ENCODE assay signal across 13 cellular contexts in the genomic region with DNA sequence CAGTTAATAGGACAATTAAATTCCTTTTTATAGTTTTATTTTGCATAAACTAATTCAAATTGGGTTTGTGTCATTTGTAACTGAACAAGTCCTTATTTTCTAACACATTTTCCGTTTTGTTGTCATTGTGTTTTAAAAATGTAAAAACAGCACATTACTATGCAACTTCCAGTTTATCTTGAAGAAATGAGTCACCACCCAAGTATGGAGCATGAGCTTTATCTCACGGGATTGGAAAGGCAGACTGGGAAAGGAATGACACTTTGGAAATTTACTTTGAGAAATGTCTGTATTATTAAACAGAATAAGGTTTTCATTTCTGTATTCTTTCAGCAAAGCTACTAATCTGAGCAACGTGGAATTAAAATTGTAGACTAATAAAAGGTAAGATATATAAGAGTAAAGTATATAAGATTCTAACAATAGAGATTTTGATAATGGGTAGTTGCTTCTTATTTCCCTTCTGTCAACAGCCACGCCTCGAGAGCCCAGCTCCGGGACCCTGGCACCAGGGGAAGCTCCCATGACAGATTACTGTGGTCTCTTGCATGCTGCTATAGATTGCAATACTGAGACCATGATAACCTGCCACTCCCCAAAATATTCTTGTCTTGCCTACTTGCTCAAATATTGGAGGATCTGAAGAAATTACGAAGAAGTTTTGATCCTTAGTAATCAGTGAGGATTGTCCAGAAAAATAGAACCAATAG.
DNase-seq lines count a peak whose midpoint lies in the region; ATAC-seq, FAIRE-seq and TF ChIP-seq lines count a peak whose summit lies in the region.
"Had no signal": no experiment of that assay in that cellular context is flagged by ENCODE, and none has a peak within 500 bp of the region (broad histone marks: within the 10 kb centered on the region; RNA-seq: fewer than 3 reads in every experiment).

No MANE protein-coding gene starts in this region.

- no peaks in the 10 kb centered on the region for H3K9me3 Mint-ChIP-seq in activated CD4-positive, alpha-beta T cell treated with anti-CD3 and anti-CD28 coated beads, Interleukin-2, amount 10 ng/mL, durations not matched to agents 24 days and 14 days
- H3K9me3 Mint-ChIP-seq: activated naive CD4-positive, alpha-beta T cell treated with anti-CD3 and anti-CD28 coated beads, Interleukin-2, amount 10 ng/mL, durations not matched to agents 7 days and 5 days had no signal

- ATAC-seq in SK-N-SH treated with all-trans-retinoic acid at 6 μM for 48 hours, result no peak
- ATAC-seq: left colon, Panc1 had no signal

- H3F3A ChIP-seq in SK-N-SH (replicated peaks; ENCODE audit: insufficient read depth), result no peaks in the 10 kb centered on the region

- no peaks in the 10 kb centered on the region for H3K27me3 ChIP-seq in SK-N-SH (ENCODE audit: insufficient read depth)

- 3% methylated on average over 7 of the region's 7 CpGs for WGBS in SK-N-SH (ENCODE audit: low lambda C conversion rate)

- no peak for TF ChIP-seq EP300 in SK-N-SH (IDR thresholded peaks at IDR 0.05; ENCODE audit: borderline replicate concordance in 1 of 2, low read depth in 1 of 2, low read length in 1 of 2)

- intact Hi-C loops in activated CD4-positive, alpha-beta T cell treated with anti-CD3 and anti-CD28 coated beads, Interleukin-2, amount 10 ng/mL, durations not matched to agents 24 days and 14 days (cut with micrococcal nuclease), result no loop called here

- no peaks in the 10 kb centered on the region for H3K79me2 ChIP-seq in SK-N-SH (ENCODE audit: insufficient read depth)

- H3K9ac ChIP-seq in SK-N-SH, result no peak overlapping the region

- H3K4me1 ChIP-seq in SK-N-SH (ENCODE audit: control insufficient read depth in 1 of 2, insufficient read depth in 2 of 2, low read depth in 1 of 2, low read length in 1 of 2), result peaks cover 0 to 5% of the 10 kb centered on the region in 2 experiments; a peak in 1 of 4 replicates

- no peak for DNase-seq in SK-N-SH
- DNase-seq in amniotic stem cell (lab: John Stamatoyannopoulos, UW), result peak; percentile 57
- peak; percentile 38 for DNase-seq in glomerular visceral epithelial cell (ENCODE audit: extremely low spot score)
- DNase-seq in urothelium cell line (ENCODE audit: low spot score), result peak; percentile 47
- DNase-seq in NCI-H446 (lab: John Stamatoyannopoulos, UW), result no peak
- DNase-seq in DMS153 (lab: John Stamatoyannopoulos, UW), result no peak
- DNase-seq in activated CD4-positive, alpha-beta T cell treated with anti-CD3 and anti-CD28 coated beads, Interleukin-2, amount 10 ng/mL, durations not matched to agents 24 days and 14 days, result no peak
- DNase-seq: activated CD4-positive, alpha-beta T cell treated with anti-CD3 and anti-CD28 coated beads for 4 hours; activated naive CD4-positive, alpha-beta T cell treated with anti-CD3 and anti-CD28 coated beads, Interleukin-2, amount 10 ng/mL, durations not matched to agents 7 days and 5 days; left colon; NCI-H1048 had no signal

- no peak overlapping the region for H3K4me3 ChIP-seq in SK-N-SH (ENCODE audit: low read depth in 2 of 2, low read length in 1 of 2)

- no peak overlapping the region for H3K4me3 Mint-ChIP-seq in activated CD4-positive, alpha-beta T cell treated with anti-CD3 and anti-CD28 coated beads, Interleukin-2, amount 10 ng/mL, durations not matched to agents 24 days and 14 days
- H3K4me3 Mint-ChIP-seq: activated naive CD4-positive, alpha-beta T cell treated with anti-CD3 and anti-CD28 coated beads, Interleukin-2, amount 10 ng/mL, durations not matched to agents 7 days and 5 days had no signal

- no peak for TF ChIP-seq RAD21 in SK-N-SH (IDR thresholded peaks at IDR 0.05; ENCODE audit: low read length)

- H3K27ac ChIP-seq in SK-N-SH (ENCODE audit: low read depth in 2 of 2, low read length in 1 of 2), result no peak overlapping the region

- POLR2A ChIA-PET in SK-N-SH (lab: Yijun Ruan, JAX), result no interaction called here

- H3K4me1 Mint-ChIP-seq in activated CD4-positive, alpha-beta T cell treated with anti-CD3 and anti-CD28 coated beads, Interleukin-2, amount 10 ng/mL, durations not matched to agents 24 days and 14 days, result no peaks in the 10 kb centered on the region
- H3K4me1 Mint-ChIP-seq: activated naive CD4-positive, alpha-beta T cell treated with anti-CD3 and anti-CD28 coated beads, Interleukin-2, amount 10 ng/mL, durations not matched to agents 7 days and 5 days had no signal

- no peaks in the 10 kb centered on the region for H3K9me2 ChIP-seq in SK-N-SH

- no peaks in the 10 kb centered on the region for H4K20me1 ChIP-seq in SK-N-SH (ENCODE audit: insufficient read depth)

- no peak overlapping the region; the same call in 1 of the 2 replicates for H3K4me2 ChIP-seq in SK-N-SH

- CTCF ChIA-PET in SK-N-SH (lab: Yijun Ruan, JAX), result no interaction called here

- no peaks in the 10 kb centered on the region for H3K36me3 ChIP-seq in SK-N-SH (replicated peaks in 1 of 2; ENCODE audit: control insufficient read depth in 1 of 2, insufficient read depth in 2 of 2, low read length in 1 of 2)

- no peaks in the 10 kb centered on the region for H3K36me3 Mint-ChIP-seq in activated CD4-positive, alpha-beta T cell treated with anti-CD3 and anti-CD28 coated beads, Interleukin-2, amount 10 ng/mL, durations not matched to agents 24 days and 14 days (ENCODE audit: low read depth)
- H3K36me3 Mint-ChIP-seq: activated naive CD4-positive, alpha-beta T cell treated with anti-CD3 and anti-CD28 coated beads, Interleukin-2, amount 10 ng/mL, durations not matched to agents 7 days and 5 days had no signal

- no peak for FAIRE-seq in urothelium cell line (lab: Jason Lieb, UNC)

- no peak overlapping the region for H3K27ac Mint-ChIP-seq in activated CD4-positive, alpha-beta T cell treated with anti-CD3 and anti-CD28 coated beads, Interleukin-2, amount 10 ng/mL, durations not matched to agents 24 days and 14 days
- H3K27ac Mint-ChIP-seq: activated naive CD4-positive, alpha-beta T cell treated with anti-CD3 and anti-CD28 coated beads, Interleukin-2, amount 10 ng/mL, durations not matched to agents 7 days and 5 days had no signal

- H2AFZ ChIP-seq in SK-N-SH (ENCODE audit: low read depth), result peak overlapping the region; percentile 51; the same call in 1 of the 2 replicates

- no peak for TF ChIP-seq CTCF in SK-N-SH (IDR thresholded peaks at IDR 0.05)

- H3K9me3 ChIP-seq in SK-N-SH, result no peaks in the 10 kb centered on the region

- H3K27me3 Mint-ChIP-seq in activated CD4-positive, alpha-beta T cell treated with anti-CD3 and anti-CD28 coated beads, Interleukin-2, amount 10 ng/mL, durations not matched to agents 24 days and 14 days, result no peaks in the 10 kb centered on the region
- H3K27me3 Mint-ChIP-seq: activated naive CD4-positive, alpha-beta T cell treated with anti-CD3 and anti-CD28 coated beads, Interleukin-2, amount 10 ng/mL, durations not matched to agents 7 days and 5 days had no signal

TF ChIP-seq in SK-N-SH, 30 proteins besides CTCF, POLR2A, EP300 and RAD21 (continues in another document):
- no peak for TF ChIP-seq EZH2phosphoT487 (IDR thresholded peaks at IDR 0.05; ENCODE audit: borderline replicate concordance, low read depth)
- TF ChIP-seq NFIC (IDR thresholded peaks at IDR 0.05; ENCODE audit: borderline replicate concordance), result no peak
- no peak for TF ChIP-seq POLR2AphosphoS5 (IDR thresholded peaks at IDR 0.05; ENCODE audit: low read depth, low read length)
- TF ChIP-seq FOXJ3 (CRISPR knock-in tag; IDR thresholded peaks at IDR 0.05), result no peak
- TF ChIP-seq FOSL2 (IDR thresholded peaks at IDR 0.05; ENCODE audit: borderline replicate concordance, low read depth), result peak; percentile 36; the same call in 1 of the 2 replicates

TF ChIP-seq in SK-N-SH treated with all-trans-retinoic acid at 6 μM for 48 hours, 23 proteins besides CTCF, POLR2A, EP300 and RAD21 (continues in another document):
- no peak for TF ChIP-seq TCF4 (CRISPR knock-in tag; IDR thresholded peaks at IDR 0.05; ENCODE audit: borderline replicate concordance)
- TF ChIP-seq SNAI2 (CRISPR knock-in tag; IDR thresholded peaks at IDR 0.05), result no peak
- TF ChIP-seq ISL1 (CRISPR knock-in tag; IDR thresholded peaks at IDR 0.05), result no peak
- no peak for TF ChIP-seq ZNF70 (CRISPR knock-in tag; IDR thresholded peaks at IDR 0.05)
- TF ChIP-seq ZNF565 (CRISPR knock-in tag; conservative IDR thresholded peaks at IDR 0.05; ENCODE audit: low read depth), result no peak
- no peak for TF ChIP-seq ZNF8 (CRISPR knock-in tag; IDR thresholded peaks at IDR 0.05)
- no peak for TF ChIP-seq OSR1 (CRISPR knock-in tag; IDR thresholded peaks at IDR 0.05)
- TF ChIP-seq, protein P1, sequence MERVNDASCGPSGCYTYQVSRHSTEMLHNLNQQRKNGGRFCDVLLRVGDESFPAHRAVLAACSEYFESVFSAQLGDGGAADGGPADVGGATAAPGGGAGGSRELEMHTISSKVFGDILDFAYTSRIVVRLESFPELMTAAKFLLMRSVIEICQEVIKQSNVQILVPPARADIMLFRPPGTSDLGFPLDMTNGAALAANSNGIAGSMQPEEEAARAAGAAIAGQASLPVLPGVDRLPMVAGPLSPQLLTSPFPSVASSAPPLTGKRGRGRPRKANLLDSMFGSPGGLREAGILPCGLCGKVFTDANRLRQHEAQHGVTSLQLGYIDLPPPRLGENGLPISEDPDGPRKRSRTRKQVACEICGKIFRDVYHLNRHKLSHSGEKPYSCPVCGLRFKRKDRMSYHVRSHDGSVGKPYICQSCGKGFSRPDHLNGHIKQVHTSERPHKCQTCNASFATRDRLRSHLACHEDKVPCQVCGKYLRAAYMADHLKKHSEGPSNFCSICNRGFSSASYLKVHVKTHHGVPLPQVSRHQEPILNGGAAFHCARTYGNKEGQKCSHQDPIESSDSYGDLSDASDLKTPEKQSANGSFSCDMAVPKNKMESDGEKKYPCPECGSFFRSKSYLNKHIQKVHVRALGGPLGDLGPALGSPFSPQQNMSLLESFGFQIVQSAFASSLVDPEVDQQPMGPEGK (CRISPR knock-in tag; IDR thresholded peaks at IDR 0.05; ENCODE audit: borderline replicate concordance), result no peak
- TF ChIP-seq BACH2 (CRISPR knock-in tag; IDR thresholded peaks at IDR 0.05; ENCODE audit: borderline replicate concordance), result no peak
- no peak for TF ChIP-seq ZFP3 (CRISPR knock-in tag; IDR thresholded peaks at IDR 0.05)
- no peak for TF ChIP-seq PPARA (CRISPR knock-in tag; IDR thresholded peaks at IDR 0.05; ENCODE audit: borderline replicate concordance)
- TF ChIP-seq, protein P2, sequence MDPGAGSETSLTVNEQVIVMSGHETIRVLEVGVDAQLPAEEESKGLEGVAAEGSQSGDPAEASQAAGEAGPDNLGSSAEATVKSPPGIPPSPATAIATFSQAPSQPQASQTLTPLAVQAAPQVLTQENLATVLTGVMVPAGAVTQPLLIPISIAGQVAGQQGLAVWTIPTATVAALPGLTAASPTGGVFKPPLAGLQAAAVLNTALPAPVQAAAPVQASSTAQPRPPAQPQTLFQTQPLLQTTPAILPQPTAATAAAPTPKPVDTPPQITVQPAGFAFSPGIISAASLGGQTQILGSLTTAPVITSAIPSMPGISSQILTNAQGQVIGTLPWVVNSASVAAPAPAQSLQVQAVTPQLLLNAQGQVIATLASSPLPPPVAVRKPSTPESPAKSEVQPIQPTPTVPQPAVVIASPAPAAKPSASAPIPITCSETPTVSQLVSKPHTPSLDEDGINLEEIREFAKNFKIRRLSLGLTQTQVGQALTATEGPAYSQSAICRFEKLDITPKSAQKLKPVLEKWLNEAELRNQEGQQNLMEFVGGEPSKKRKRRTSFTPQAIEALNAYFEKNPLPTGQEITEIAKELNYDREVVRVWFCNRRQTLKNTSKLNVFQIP (CRISPR knock-in tag; IDR thresholded peaks at IDR 0.05; ENCODE audit: borderline replicate concordance, low read depth), result no peak

Comparison
In these comparisons a context has a peak if more than half of its experiments do, and no peak if none do; other contexts are left out.
1. DNase-seq: peak in amniotic stem cell (single experiment), glomerular visceral epithelial cell (single experiment) and urothelium cell line (single experiment); none in SK-N-SH (single experiment), NCI-H446 (0 of 2), DMS153 (single experiment) and activated CD4-positive, alpha-beta T cell treated with anti-CD3 and anti-CD28 coated beads, Interleukin-2, amount 10 ng/mL, durations not matched to agents 24 days and 14 days (single experiment).